ENCODE assay signal across 2 cellular contexts in the genomic region with DNA sequence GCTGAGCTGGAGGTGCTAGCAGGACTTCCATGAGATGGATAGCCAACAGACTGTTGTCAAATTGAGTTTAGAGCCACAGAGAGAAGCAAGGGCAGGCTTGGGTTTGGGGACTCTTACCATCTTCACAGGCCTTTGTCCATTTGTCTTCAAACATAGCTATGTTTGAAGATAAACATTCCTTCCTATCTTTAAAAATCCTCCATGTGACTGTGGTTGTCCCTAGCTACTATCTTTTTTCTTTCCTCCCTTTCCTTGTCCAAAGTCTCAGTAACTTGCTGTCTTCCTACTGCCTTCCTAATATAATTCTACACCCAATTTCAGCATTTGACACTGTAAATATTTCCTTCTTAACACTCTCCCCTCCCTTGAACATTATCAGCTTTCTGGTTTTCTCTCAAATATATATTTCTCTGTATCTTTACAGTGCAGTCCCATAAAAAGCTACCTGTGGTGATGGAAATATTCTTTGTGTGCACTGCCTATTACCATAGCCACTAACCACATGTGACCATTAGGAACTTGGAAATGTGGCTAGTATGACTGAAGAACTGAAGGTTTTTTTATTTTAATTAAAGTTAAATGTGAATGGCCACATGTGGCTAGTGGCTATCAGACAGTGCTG.
TF ChIP-seq lines count a peak whose summit lies in the region.

No MANE protein-coding gene starts in this region.

TF ChIP-seq in GM23338, 12 proteins besides CTCF, POLR2A, EP300 and RAD21:
- TF ChIP-seq EZH2phosphoT487 (IDR thresholded peaks at IDR 0.05; ENCODE audit: unreplicated experiment) (no peak), CREB1 (CRISPR knock-in tag; IDR thresholded peaks at IDR 0.05; ENCODE audit: low read depth) (no peak)
- TF ChIP-seq, protein P1, sequence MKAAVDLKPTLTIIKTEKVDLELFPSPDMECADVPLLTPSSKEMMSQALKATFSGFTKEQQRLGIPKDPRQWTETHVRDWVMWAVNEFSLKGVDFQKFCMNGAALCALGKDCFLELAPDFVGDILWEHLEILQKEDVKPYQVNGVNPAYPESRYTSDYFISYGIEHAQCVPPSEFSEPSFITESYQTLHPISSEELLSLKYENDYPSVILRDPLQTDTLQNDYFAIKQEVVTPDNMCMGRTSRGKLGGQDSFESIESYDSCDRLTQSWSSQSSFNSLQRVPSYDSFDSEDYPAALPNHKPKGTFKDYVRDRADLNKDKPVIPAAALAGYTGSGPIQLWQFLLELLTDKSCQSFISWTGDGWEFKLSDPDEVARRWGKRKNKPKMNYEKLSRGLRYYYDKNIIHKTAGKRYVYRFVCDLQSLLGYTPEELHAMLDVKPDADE (IDR thresholded peaks at IDR 0.05), result no peak

TF ChIP-seq in IMR-90, 13 proteins besides CTCF, POLR2A, EP300 and RAD21:
- no peak; the same call in 1 of the 2 replicates for TF ChIP-seq USF2 (IDR thresholded peaks at IDR 0.05; ENCODE audit: low read depth, low read length)
- TF ChIP-seq BHLHE40 (IDR thresholded peaks at IDR 0.05; ENCODE audit: low read depth, low read length), result no peak
- TF ChIP-seq CEBPB (IDR thresholded peaks at IDR 0.05; ENCODE audit: low read depth, low read length), result no peak
- TF ChIP-seq MAFK (IDR thresholded peaks at IDR 0.05; ENCODE audit: low read depth, low read length), result no peak
- TF ChIP-seq RFX5 (IDR thresholded peaks at IDR 0.05; ENCODE audit: low read depth, low read length), result no peak
- no peak for TF ChIP-seq CHD1 (IDR thresholded peaks at IDR 0.05; ENCODE audit: low read depth, low read length)
- TF ChIP-seq SMC3 (IDR thresholded peaks at IDR 0.05; ENCODE audit: low read depth, low read length), result no peak
- no peak for TF ChIP-seq NFE2L2 (IDR thresholded peaks at IDR 0.05; ENCODE audit: low read depth, low read length)
- no peak for TF ChIP-seq RCOR1 (IDR thresholded peaks at IDR 0.05; ENCODE audit: insufficient replicate concordance, low read length)
- TF ChIP-seq MXI1 (IDR thresholded peaks at IDR 0.05; ENCODE audit: borderline replicate concordance, low read depth, low read length), result no peak
- no peak for TF ChIP-seq FOS (IDR thresholded peaks at IDR 0.05; ENCODE audit: low read depth, low read length)
- TF ChIP-seq MAZ (IDR thresholded peaks at IDR 0.05; ENCODE audit: borderline replicate concordance, low read depth, low read length), result no peak
- TF ChIP-seq, protein P2, sequence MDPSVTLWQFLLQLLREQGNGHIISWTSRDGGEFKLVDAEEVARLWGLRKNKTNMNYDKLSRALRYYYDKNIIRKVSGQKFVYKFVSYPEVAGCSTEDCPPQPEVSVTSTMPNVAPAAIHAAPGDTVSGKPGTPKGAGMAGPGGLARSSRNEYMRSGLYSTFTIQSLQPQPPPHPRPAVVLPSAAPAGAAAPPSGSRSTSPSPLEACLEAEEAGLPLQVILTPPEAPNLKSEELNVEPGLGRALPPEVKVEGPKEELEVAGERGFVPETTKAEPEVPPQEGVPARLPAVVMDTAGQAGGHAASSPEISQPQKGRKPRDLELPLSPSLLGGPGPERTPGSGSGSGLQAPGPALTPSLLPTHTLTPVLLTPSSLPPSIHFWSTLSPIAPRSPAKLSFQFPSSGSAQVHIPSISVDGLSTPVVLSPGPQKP (IDR thresholded peaks at IDR 0.05; ENCODE audit: borderline replicate concordance, low read depth, low read length), result no peak
